ENCODE assay signal across 12 cellular contexts in genomic region chr3:100982710-100983109, GRCh38. TPM values are rescaled to one million over a fixed set of nuclear protein-coding genes. Genes with fewer than 3 reads are reported as not detected.
DNase-seq lines count a peak whose midpoint lies in the region; ATAC-seq, FAIRE-seq and TF ChIP-seq lines count a peak whose summit lies in the region.
"Had no signal": no experiment of that assay in that cellular context is flagged by ENCODE, and none has a peak within 500 bp of the region (broad histone marks: within the 10 kb centered on the region; RNA-seq: fewer than 3 reads in every experiment).

No MANE protein-coding gene starts in this region.

- H3K27me3 ChIP-seq in SK-N-SH (ENCODE audit: insufficient read depth): no peaks in the 10 kb centered on the region
- H3K27me3 ChIP-seq in fibroblast of lung (ENCODE audit: control insufficient read depth, insufficient read depth, low read length): no peaks in the 10 kb centered on the region
- no peaks in the 10 kb centered on the region for H3K27me3 ChIP-seq in thyroid gland

- no peaks in the 10 kb centered on the region for H3K9me2 ChIP-seq in SK-N-SH

- TF ChIP-seq RAD21 in SK-N-SH (IDR thresholded peaks at IDR 0.05; ENCODE audit: low read length): no peak

- POLR2A ChIA-PET in SK-N-SH (lab: Yijun Ruan, JAX): no interaction called here

- H3K79me2 ChIP-seq in SK-N-SH (ENCODE audit: insufficient read depth): no peaks in the 10 kb centered on the region
- H3K79me2 ChIP-seq in fibroblast of lung (ENCODE audit: control insufficient read depth, insufficient read depth, low read length): no peaks in the 10 kb centered on the region

- no peak for TF ChIP-seq CTCF in SK-N-SH (IDR thresholded peaks at IDR 0.05)
- TF ChIP-seq CTCF in fibroblast of lung (conservative IDR thresholded peaks at IDR 0.05 in 1 of 2, IDR thresholded peaks at IDR 0.05 in 1 of 2; ENCODE audit: low read depth in 1 of 2, low read length in 2 of 2): no peak
- no peak for TF ChIP-seq CTCF in mucosa of descending colon (IDR thresholded peaks at IDR 0.05)
- TF ChIP-seq CTCF in thyroid gland (IDR thresholded peaks at IDR 0.05): no peak

- no peak overlapping the region for H3K9ac ChIP-seq in SK-N-SH
- no peak overlapping the region for H3K9ac ChIP-seq in fibroblast of lung (ENCODE audit: insufficient read depth, low read length)

- CTCF ChIA-PET in SK-N-SH (lab: Yijun Ruan, JAX): interaction anchor here (1.2 to 1.7 kb wide), 2 partner anchors 16 to 213 kb away, joined by 3 read pairs; no protein-coding TSS in a partner anchor

- DNase-seq in SK-N-SH: no peak
- DNase-seq in fibroblast of lung (ENCODE audit: low read depth in 2 of 2): peak; percentile 50 to 58
- DNase-seq in mucosa of descending colon: peak; percentile 14 to 48 (median 30)
- peak; percentile 90 for DNase-seq in thyroid gland
- no peak for DNase-seq in GM19239 (ENCODE audit: insufficient read length, low spot score)
- no peak for DNase-seq in NOMO-1 treated with DMSO at 0.1 percent for 48 hours (lab: John Stamatoyannopoulos, UW; ENCODE audit: unreplicated experiment)
- DNase-seq: KBM-7; NCI-H345; stimulated activated CD8-positive, alpha-beta memory T cell treated with anti-CD3 and anti-CD28 coated beads, Interleukin-4, amount 100 ng/mL, for 48 hours had no signal

- ATAC-seq in mucosa of descending colon: no peak
- ATAC-seq in GM18861 (IDR thresholded peaks at IDR 0.05; ENCODE audit: unreplicated experiment): no peak
- ATAC-seq in HG03565 (IDR thresholded peaks at IDR 0.05; ENCODE audit: unreplicated experiment): no peak

- H3K4me1 ChIP-seq in SK-N-SH (ENCODE audit: control insufficient read depth in 1 of 2, insufficient read depth in 2 of 2, low read depth in 1 of 2, low read length in 1 of 2): peaks cover 0 to 9% of the 10 kb centered on the region in 2 experiments; a peak in 3 of 4 replicates
- peaks cover 3% of the 10 kb centered on the region for H3K4me1 ChIP-seq in fibroblast of lung (ENCODE audit: control insufficient read depth, extremely low read depth, insufficient read depth, low read length)
- no peaks in the 10 kb centered on the region for H3K4me1 ChIP-seq in mucosa of descending colon (ENCODE audit: low read depth)
- peaks cover 15 to 29% of the 10 kb centered on the region in 2 donors for H3K4me1 ChIP-seq in thyroid gland

- H2AFZ ChIP-seq in SK-N-SH (ENCODE audit: low read depth) (peak overlapping the region; percentile 42), fibroblast of lung (ENCODE audit: low read length) (peak overlapping the region; percentile 76)

- no peak for FAIRE-seq in GM19239 (lab: Jason Lieb, UNC)
- FAIRE-seq: bronchial epithelial cell had no signal

- no peaks in the 10 kb centered on the region for H3K36me3 ChIP-seq in SK-N-SH (replicated peaks in 1 of 2; ENCODE audit: control insufficient read depth in 1 of 2, insufficient read depth in 2 of 2, low read length in 1 of 2)
- no peaks in the 10 kb centered on the region for H3K36me3 ChIP-seq in fibroblast of lung (ENCODE audit: control insufficient read depth, insufficient read depth, low read length)
- H3K36me3 ChIP-seq in mucosa of descending colon (ENCODE audit: low read depth): no peaks in the 10 kb centered on the region
- H3K36me3 ChIP-seq in thyroid gland: no peaks in the 10 kb centered on the region

- H3K9me3 ChIP-seq in SK-N-SH: no peaks in the 10 kb centered on the region
- no peaks in the 10 kb centered on the region for H3K9me3 ChIP-seq in fibroblast of lung (ENCODE audit: control insufficient read depth, insufficient read depth, low read depth, low read length)
- H3K9me3 ChIP-seq in mucosa of descending colon: no peaks in the 10 kb centered on the region
- no peaks in the 10 kb centered on the region for H3K9me3 ChIP-seq in thyroid gland

- WGBS in SK-N-SH (ENCODE audit: low lambda C conversion rate): 48% methylated on average over 4 of the region's 4 CpGs
- WGBS in thyroid gland, 2 donors: 6 to 17% methylated on average over 4 of the region's 4 CpGs

- no peak overlapping the region; a peak in 1 of 4 replicates for H3K27ac ChIP-seq in SK-N-SH (ENCODE audit: low read depth in 2 of 2, low read length in 1 of 2)
- no peak overlapping the region for H3K27ac ChIP-seq in fibroblast of lung (ENCODE audit: insufficient read depth, low read length)
- H3K27ac ChIP-seq in thyroid gland: peak overlapping the region; percentile 50 to 69 (median 68)

- no peaks in the 10 kb centered on the region for H3F3A ChIP-seq in SK-N-SH (replicated peaks; ENCODE audit: insufficient read depth)

- no peak overlapping the region for H3K4me3 ChIP-seq in SK-N-SH (ENCODE audit: low read depth in 2 of 2, low read length in 1 of 2)
- peak overlapping the region in 1 of 4 experiments; percentile 15 for H3K4me3 ChIP-seq in fibroblast of lung (replicated peaks in 1 of 4; ENCODE audit: control extremely low read depth in 1 of 4, insufficient read depth in 1 of 4, low read depth in 3 of 4, low read length in 4 of 4)
- no peak overlapping the region for H3K4me3 ChIP-seq in mucosa of descending colon
- H3K4me3 ChIP-seq in thyroid gland (replicated peaks in 1 of 3): no peak overlapping the region

- TF ChIP-seq EP300 in SK-N-SH (IDR thresholded peaks at IDR 0.05; ENCODE audit: borderline replicate concordance in 1 of 2, low read depth in 1 of 2, low read length in 1 of 2): no peak

- H3K4me2 ChIP-seq in SK-N-SH (peak overlapping the region; percentile 65), fibroblast of lung (ENCODE audit: extremely low read depth, insufficient read depth, low read length) (peak overlapping the region; percentile 65)

- no peaks in the 10 kb centered on the region for H4K20me1 ChIP-seq in SK-N-SH (ENCODE audit: insufficient read depth)
- H4K20me1 ChIP-seq in fibroblast of lung (ENCODE audit: control insufficient read depth, extremely low read depth, insufficient read depth, low read length): no peaks in the 10 kb centered on the region

- intact Hi-C loops in mucosa of descending colon (cut with DNase I, micrococcal nuclease): no loop called here
- intact Hi-C loops in thyroid gland (cut with DNase I): no loop called here

- peak in 1 of 2 donors; percentile 34 for TF ChIP-seq POLR2A in thyroid gland (IDR thresholded peaks at IDR 0.05)

TF ChIP-seq in SK-N-SH, 30 proteins besides CTCF, POLR2A, EP300 and RAD21 (continues in another document):
- no peak for TF ChIP-seq REST (IDR thresholded peaks at IDR 0.05; ENCODE audit: low read depth, low read length)
- no peak for TF ChIP-seq USF2 (IDR thresholded peaks at IDR 0.05; ENCODE audit: borderline replicate concordance, low read depth, low read length)
- TF ChIP-seq MEF2A (IDR thresholded peaks at IDR 0.05; ENCODE audit: borderline replicate concordance, low read depth): no peak
- TF ChIP-seq MXI1 (IDR thresholded peaks at IDR 0.05; ENCODE audit: low read depth, low read length): no peak
- no peak for TF ChIP-seq NFIC (IDR thresholded peaks at IDR 0.05; ENCODE audit: borderline replicate concordance)
- TF ChIP-seq USF1 (IDR thresholded peaks at IDR 0.05; ENCODE audit: borderline replicate concordance, low read depth): no peak
- TF ChIP-seq GATA2 (CRISPR knock-in tag; IDR thresholded peaks at IDR 0.05): no peak
- no peak for TF ChIP-seq TEAD4 (IDR thresholded peaks at IDR 0.05; ENCODE audit: borderline replicate concordance, insufficient read depth)
- TF ChIP-seq SIN3A (IDR thresholded peaks at IDR 0.05; ENCODE audit: borderline replicate concordance, low read depth, low read length): no peak

RNA-seq across cellular contexts. Expression of gene ABI3BP, which starts 10.5 kb away (rescaled TPM):
- 5.1 and 8.4 TPM in 2 replicates for polyA plus RNA-seq in SK-N-SH (2012; rRNA removed)
- polyA plus RNA-seq in SK-N-SH (2012; cell fraction: cytosol; rRNA removed): 10.0 and 10.1 TPM in 2 replicates
- 6.8 and 10.8 TPM in 2 replicates for polyA plus RNA-seq in SK-N-SH (2012; cell fraction: nucleus; rRNA removed)
- 4.8 and 6.2 TPM in 2 replicates for total RNA-seq in fibroblast of lung
- polyA plus RNA-seq in fibroblast of lung: 17.5 and 62.9 TPM in 2 replicates
- polyA plus RNA-seq in fibroblast of lung (2012): 15.6 and 80.4 TPM in 2 replicates
- 11.1 and 15.2 TPM in 2 replicates for polyA minus RNA-seq in fibroblast of lung (ENCODE audit: low replicate concordance)
- total RNA-seq in mucosa of descending colon: 10 to 100 TPM; 13.5 to 70.8 (median 47.0) TPM
- total RNA-seq in thyroid gland: 100 to 1,000 TPM in 2 of 4 donors, 10 to 100 TPM in 2; 68.7 to 133 (median 96.8) TPM

Comparison
In these comparisons a context has a peak if more than half of its experiments do, and no peak if none do; other contexts are left out.
1. DNase-seq: peak in fibroblast of lung (2 of 2), mucosa of descending colon (3 of 3) and thyroid gland (2 of 2); none in SK-N-SH (single experiment), GM19239 (single experiment) and NOMO-1 treated with DMSO at 0.1 percent for 48 hours (single experiment).
2. H3K27ac ChIP-seq: peak in thyroid gland (3 of 3); none in SK-N-SH (0 of 2) and fibroblast of lung (single experiment).